ENCODE assay signal across 31 cellular contexts in the genomic region with DNA sequence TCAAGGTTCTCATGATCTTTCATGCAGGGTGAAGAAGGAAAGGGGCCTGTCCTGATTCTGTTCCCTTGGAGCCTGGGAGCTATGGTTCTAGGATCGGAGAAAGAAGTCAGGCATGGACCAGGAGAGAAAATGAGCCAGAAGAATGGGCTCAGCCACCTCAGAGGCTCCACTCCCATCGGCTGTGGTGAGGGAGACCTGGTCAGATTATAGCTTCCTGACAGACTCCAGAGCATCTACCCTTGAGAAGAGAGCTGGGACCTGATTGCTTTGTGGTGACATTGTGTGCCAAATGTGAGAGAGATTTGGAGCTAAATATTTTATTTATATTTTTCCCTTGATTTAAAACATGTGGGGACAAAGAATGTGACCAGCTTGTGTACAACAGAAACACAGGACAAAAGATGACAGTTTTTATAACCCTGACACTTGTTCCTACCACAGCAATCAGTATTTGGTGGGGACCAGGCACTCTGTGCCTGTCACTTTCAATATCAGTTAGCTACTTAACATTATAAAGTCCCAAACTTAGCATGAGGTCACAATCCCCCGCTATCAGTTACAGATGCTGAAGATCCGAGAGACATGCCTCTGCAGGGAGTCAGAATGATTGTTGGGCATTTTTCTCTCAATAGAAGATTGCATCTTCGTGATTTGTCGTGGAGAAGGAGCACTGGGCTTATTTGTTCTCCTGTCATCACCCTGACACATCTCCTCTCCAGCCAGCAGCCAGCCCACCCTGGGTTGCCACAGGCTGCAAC.
"Had no signal": no experiment of that assay in that cellular context is flagged by ENCODE, and none has a peak within 500 bp of the region (broad histone marks: within the 10 kb centered on the region; RNA-seq: fewer than 3 reads in every experiment).

No MANE protein-coding gene starts in this region.

- H3K36me3 ChIP-seq: brain microvascular endothelial cell, breast epithelium, WERI-Rb-1 had no signal

- H3K9me3 ChIP-seq: body of pancreas, breast epithelium had no signal

- H3K27me3 ChIP-seq: body of pancreas, brain microvascular endothelial cell, breast epithelium had no signal

- H3K4me3 ChIP-seq: body of pancreas, breast epithelium had no signal

- H3K4me1 ChIP-seq: body of pancreas, breast epithelium had no signal

- ATAC-seq: activated CD4-positive, alpha-beta T cell treated with anti-CD3 and anti-CD28 coated beads for 36 hours; activated CD4-positive, CD25-positive, alpha-beta regulatory T cell treated with anti-CD3 and anti-CD28 coated beads, Interleukin-2, amount 50 U/mL, for 24 hours; activated CD8-positive, alpha-beta memory T cell treated with anti-CD3 and anti-CD28 coated beads, Interleukin-2, amount 10 ng/mL, durations not matched to agents 7 days and 5 days; activated CD8-positive, alpha-beta T cell treated with anti-CD3 and anti-CD28 coated beads, Interleukin-2, amount 10 ng/mL, durations not matched to agents 7 days and 5 days; activated naive CD8-positive, alpha-beta T cell treated with anti-CD3 and anti-CD28 coated beads, Interleukin-2, amount 50 U/mL, for 24 hours; body of pancreas; WTC11 had no signal

- DNase-seq: activated CD4-positive, alpha-beta memory T cell treated with anti-CD3 and anti-CD28 coated beads, Interleukin-2, amount 10 ng/mL, durations not matched to agents 7 days and 5 days; activated CD4-positive, alpha-beta T cell treated with anti-CD3 and anti-CD28 coated beads for 1 hour; activated CD4-positive, alpha-beta T cell treated with anti-CD3 and anti-CD28 coated beads for 36 hours; activated CD4-positive, alpha-beta T cell treated with anti-CD3 and anti-CD28 coated beads for 48 hours; activated CD4-positive, alpha-beta T cell treated with anti-CD3 and anti-CD28 coated beads, Interleukin-2, amount 10 ng/mL, durations not matched to agents 7 days and 5 days; activated CD4-positive, alpha-beta T cell treated with anti-CD3 and anti-CD28 coated beads, Interleukin-2, amount 50 U/mL, for 48 hours; activated CD4-positive, CD25-positive, alpha-beta regulatory T cell; activated CD8-positive, alpha-beta memory T cell treated with anti-CD3 and anti-CD28 coated beads for 24 hours; activated CD8-positive, alpha-beta memory T cell treated with anti-CD3 and anti-CD28 coated beads, Interleukin-2, amount 10 ng/mL, durations not matched to agents 7 days and 5 days; activated CD8-positive, alpha-beta memory T cell treated with anti-CD3 and anti-CD28 coated beads, Interleukin-2, amount 50 U/mL, for 48 hours; activated CD8-positive, alpha-beta T cell treated with anti-CD3 and anti-CD28 coated beads, Interleukin-2, amount 10 ng/mL, durations not matched to agents 7 days and 5 days; activated effector memory CD4-positive, alpha-beta T cell treated with Interleukin-2 at 50 U/mL for 16 hours; activated gamma-delta T cell; activated naive CD4-positive, alpha-beta T cell treated with anti-CD3 and anti-CD28 coated beads, Interleukin-2, amount 10 ng/mL, durations not matched to agents 7 days and 5 days; activated naive CD4-positive, alpha-beta T cell treated with Interleukin-2 at 50 U/mL for 16 hours; activated naive CD8-positive, alpha-beta T cell treated with anti-CD3 and anti-CD28 coated beads, Interleukin-2, amount 10 ng/mL, durations not matched to agents 7 days and 5 days; activated naive CD8-positive, alpha-beta T cell treated with anti-CD3 and anti-CD28 coated beads, Interleukin-2, amount 50 U/mL, for 24 hours; activated T-cell treated with anti-CD3 and anti-CD28 coated beads, Interleukin-2, amount 50 U/mL, for 24 hours; activated T-cell treated with anti-CD3 and anti-CD28 coated beads, Interleukin-2, amount 50 U/mL, for 48 hours; amygdala; anterior cingulate cortex; body of pancreas; brain microvascular endothelial cell; central memory CD4-positive, alpha-beta T cell; T-helper 1 cell; T-helper 2 cell; T-helper 9 cell; WERI-Rb-1 had no signal

- H3K27ac ChIP-seq: body of pancreas, brain microvascular endothelial cell, breast epithelium, WERI-Rb-1 had no signal
